In genomic region chr19:40802300-40803169, GRCh38 we compare ENCODE assay signal across 8 cellular contexts. TPM values are rescaled to one million over a fixed set of nuclear protein-coding genes. Genes with fewer than 3 reads are reported as not detected.
DNase-seq lines count a peak whose midpoint lies in the region; ATAC-seq, FAIRE-seq and TF ChIP-seq lines count a peak whose summit lies in the region.

No MANE protein-coding gene starts in this region.

- no peak for FAIRE-seq in bronchial epithelial cell (lab: Jason Lieb, UNC)

- peak overlapping the region; percentile 8 for H3K9ac ChIP-seq in mesendoderm (ENCODE audit: low read length)

- no peak for TF ChIP-seq CTCF in bronchial epithelial cell (IDR thresholded peaks at IDR 0.05; ENCODE audit: insufficient read depth, low read length, severe bottlenecking)

- H3K4me3 Mint-ChIP-seq in stimulated activated naive CD8-positive, alpha-beta T cell treated with anti-CD3 and anti-CD28 coated beads, Interleukin-15, Interleukin-2, amounts not matched to agents 100 ng/mL and 50 ng/mL, for 24 hours, result peak overlapping the region; percentile 95

- peaks cover 8% of the 10 kb centered on the region for H3K4me1 ChIP-seq in mesendoderm (ENCODE audit: control insufficient read depth, low read depth, low read length)

- H4K5ac ChIP-seq in mesendoderm (ENCODE audit: low read length), result no peak overlapping the region

- H3K18ac ChIP-seq in mesendoderm (ENCODE audit: low read length), result no peak overlapping the region

- peaks cover 43% of the 10 kb centered on the region for H3K36me3 Mint-ChIP-seq in stimulated activated naive CD8-positive, alpha-beta T cell treated with anti-CD3 and anti-CD28 coated beads, Interleukin-15, Interleukin-2, amounts not matched to agents 100 ng/mL and 50 ng/mL, for 24 hours (ENCODE audit: low read depth)

- no peaks in the 10 kb centered on the region for H3K27me3 Mint-ChIP-seq in stimulated activated naive CD8-positive, alpha-beta T cell treated with anti-CD3 and anti-CD28 coated beads, Interleukin-15, Interleukin-2, amounts not matched to agents 100 ng/mL and 50 ng/mL, for 24 hours

- H3K79me2 ChIP-seq in mesendoderm (ENCODE audit: control insufficient read depth, insufficient read depth, low read length), result peaks cover 63% of the 10 kb centered on the region

- no peaks in the 10 kb centered on the region for H3K9me3 Mint-ChIP-seq in stimulated activated naive CD8-positive, alpha-beta T cell treated with anti-CD3 and anti-CD28 coated beads, Interleukin-15, Interleukin-2, amounts not matched to agents 100 ng/mL and 50 ng/mL, for 24 hours

- H3K27ac ChIP-seq in mesendoderm (ENCODE audit: low read depth, low read length), result no peak overlapping the region

- no peak overlapping the region for H2BK15ac ChIP-seq in mesendoderm (replicated peaks; ENCODE audit: low read depth)

- no peak overlapping the region for H3K4me3 ChIP-seq in bronchial epithelial cell (ENCODE audit: low read depth, low read length)
- H3K4me3 ChIP-seq in mesendoderm (ENCODE audit: low read length), result no peak overlapping the region

- no peak for DNase-seq in stimulated activated naive CD8-positive, alpha-beta T cell treated with anti-CD3 and anti-CD28 coated beads, Interleukin-15, Interleukin-2, amounts not matched to agents 100 U/mL and 50 U/mL, for 24 hours
- DNase-seq in bronchial epithelial cell (ENCODE audit: low read depth), result peak; percentile 26
- no peak for DNase-seq in mesendoderm
- DNase-seq in SW 1271 (lab: John Stamatoyannopoulos, UW), result no peak
- no peak for DNase-seq in NCI-H1092 (lab: John Stamatoyannopoulos, UW)

- no peak overlapping the region for H3K23ac ChIP-seq in mesendoderm (ENCODE audit: low read length)

- peak overlapping the region; percentile 69 for H3K56ac ChIP-seq in mesendoderm (ENCODE audit: low read length)

- no CpG with 5 or more reads among the region's 11 CpGs for WGBS in mesendoderm (ENCODE audit: extremely low coverage, insufficient coverage, low lambda C conversion rate)

- peaks cover 15% of the 10 kb centered on the region for H3K36me3 ChIP-seq in bronchial epithelial cell (ENCODE audit: control insufficient read depth, insufficient read depth, low read length)
- peaks cover 3% of the 10 kb centered on the region for H3K36me3 ChIP-seq in mesendoderm (ENCODE audit: control insufficient read depth, insufficient read depth, low read length)

- H3K4me2 ChIP-seq in mesendoderm (ENCODE audit: low read length), result no peak overlapping the region

- no peak for ATAC-seq in stimulated activated naive CD8-positive, alpha-beta T cell treated with anti-CD3 and anti-CD28 coated beads, Interleukin-15, Interleukin-2, amounts not matched to agents 100 U/mL and 50 U/mL, for 24 hours
- ATAC-seq in HG02885 (IDR thresholded peaks at IDR 0.05; ENCODE audit: poor library complexity, unreplicated experiment) (no peak), GM21529 (IDR thresholded peaks at IDR 0.05; ENCODE audit: unreplicated experiment) (no peak)

- no peak overlapping the region for H4K8ac ChIP-seq in mesendoderm (ENCODE audit: low read depth, low read length)

- no peak overlapping the region for H2AK5ac ChIP-seq in mesendoderm (ENCODE audit: low read length)

- peak overlapping the region; percentile 97 for H3K27ac Mint-ChIP-seq in stimulated activated naive CD8-positive, alpha-beta T cell treated with anti-CD3 and anti-CD28 coated beads, Interleukin-15, Interleukin-2, amounts not matched to agents 100 ng/mL and 50 ng/mL, for 24 hours

- no peak overlapping the region for H3K4ac ChIP-seq in mesendoderm (ENCODE audit: low read depth, low read length)

- no peaks in the 10 kb centered on the region for H3K27me3 ChIP-seq in bronchial epithelial cell (ENCODE audit: control insufficient read depth, insufficient read depth, low read length)
- no peaks in the 10 kb centered on the region for H3K27me3 ChIP-seq in mesendoderm (ENCODE audit: insufficient read depth, low read length, poor library complexity)

- H3K79me1 ChIP-seq in mesendoderm (ENCODE audit: low read length), result peaks cover 31% of the 10 kb centered on the region

- no peak overlapping the region for H2BK5ac ChIP-seq in mesendoderm (ENCODE audit: low read length)

- peaks cover 88% of the 10 kb centered on the region for H3K4me1 Mint-ChIP-seq in stimulated activated naive CD8-positive, alpha-beta T cell treated with anti-CD3 and anti-CD28 coated beads, Interleukin-15, Interleukin-2, amounts not matched to agents 100 ng/mL and 50 ng/mL, for 24 hours (ENCODE audit: low read depth)

- H2BK120ac ChIP-seq in mesendoderm (ENCODE audit: low read depth, low read length), result no peak overlapping the region

RNA-seq across cellular contexts. Expression of gene EGLN2, which starts 3.5 kb away (rescaled TPM):
- total RNA-seq in bronchial epithelial cell, result 86.1 and 91.1 TPM in 2 replicates
- 89.3 TPM for polyA plus RNA-seq in mesendoderm (2013, experiment 1 of 2)
- polyA plus RNA-seq in mesendoderm (2013, experiment 2 of 2), result 85.4 TPM

RNA-seq across cellular contexts. Expression of gene RAB4B, which starts 24.5 kb away (rescaled TPM):
- 7.9 and 9.2 TPM in 2 replicates for total RNA-seq in bronchial epithelial cell
- 4.9 TPM for polyA plus RNA-seq in mesendoderm (2013, experiment 1 of 2)
- 5.8 TPM for polyA plus RNA-seq in mesendoderm (2013, experiment 2 of 2)

RNA-seq across cellular contexts. Expression of gene MIA, which starts 27.2 kb away (rescaled TPM):
- 0.26 and 1.6 TPM in 2 replicates for total RNA-seq in bronchial epithelial cell
- polyA plus RNA-seq in mesendoderm (2013, experiment 1 of 2), result 0.18 TPM
- polyA plus RNA-seq in mesendoderm (2013, experiment 2 of 2), result not detected

RNA-seq across cellular contexts. Expression of gene CYP2A6, which starts 47.7 kb away (rescaled TPM):
- total RNA-seq in bronchial epithelial cell, result not detected in 2 replicates
- 0.03 TPM for polyA plus RNA-seq in mesendoderm (2013, experiment 1 of 2)
- 0.07 TPM for polyA plus RNA-seq in mesendoderm (2013, experiment 2 of 2)

RNA-seq across cellular contexts. Expression of gene SNRPA, which starts 51.5 kb away (rescaled TPM):
- total RNA-seq in bronchial epithelial cell, result 19.5 and 30.3 TPM in 2 replicates
- 226 TPM for polyA plus RNA-seq in mesendoderm (2013, experiment 1 of 2)
- 225 TPM for polyA plus RNA-seq in mesendoderm (2013, experiment 2 of 2)
